ENCODE assay signal across 1 cellular context in genomic region chr3:134350266-134350665, GRCh38.
TF ChIP-seq lines count a peak whose summit lies in the region.

No MANE protein-coding gene starts in this region.

TF ChIP-seq in HCT116, 20 proteins besides CTCF, POLR2A, EP300 and RAD21:
- no peak for TF ChIP-seq SIN3A (IDR thresholded peaks at IDR 0.05; ENCODE audit: low read depth)
- TF ChIP-seq TCF7L2 (IDR thresholded peaks at IDR 0.05; ENCODE audit: borderline replicate concordance, extremely low read depth, insufficient read depth, insufficient read length): no peak
- no peak for TF ChIP-seq CEBPB (IDR thresholded peaks at IDR 0.05; ENCODE audit: low read depth)
- TF ChIP-seq ZFX (IDR thresholded peaks at IDR 0.05): no peak
- no peak for TF ChIP-seq SP1 (IDR thresholded peaks at IDR 0.05; ENCODE audit: low read depth)
- TF ChIP-seq EZH2 (IDR thresholded peaks at IDR 0.05): no peak
- TF ChIP-seq ATF3 (IDR thresholded peaks at IDR 0.05): no peak
- no peak for TF ChIP-seq MAX (IDR thresholded peaks at IDR 0.05)
- no peak for TF ChIP-seq YY1 (IDR thresholded peaks at IDR 0.05; ENCODE audit: extremely low read depth, insufficient replicate concordance, low read depth, low read length)
- no peak for TF ChIP-seq EGR1 (IDR thresholded peaks at IDR 0.05; ENCODE audit: low read depth)
- no peak for TF ChIP-seq REST (IDR thresholded peaks at IDR 0.05; ENCODE audit: low read depth)
- no peak for TF ChIP-seq JUND (IDR thresholded peaks at IDR 0.05)
- no peak for TF ChIP-seq ELF1 (IDR thresholded peaks at IDR 0.05; ENCODE audit: borderline replicate concordance, low read depth)
